Comparison of ENCODE assay signal across 1 cellular context in genomic region chr6:157534134-157534871, GRCh38.
TF ChIP-seq lines count a peak whose summit lies in the region.

No MANE protein-coding gene starts in this region.

TF ChIP-seq in H1, 55 proteins besides CTCF, POLR2A, EP300 and RAD21:
- TF ChIP-seq CHD1 (IDR thresholded peaks at IDR 0.05; ENCODE audit: low read depth, low read length): no peak
- TF ChIP-seq BCL11A (IDR thresholded peaks at IDR 0.05; ENCODE audit: low read depth in 2 of 2, low read length in 2 of 2): no peak
- no peak for TF ChIP-seq MAX (IDR thresholded peaks at IDR 0.05)
- TF ChIP-seq, protein P1, sequence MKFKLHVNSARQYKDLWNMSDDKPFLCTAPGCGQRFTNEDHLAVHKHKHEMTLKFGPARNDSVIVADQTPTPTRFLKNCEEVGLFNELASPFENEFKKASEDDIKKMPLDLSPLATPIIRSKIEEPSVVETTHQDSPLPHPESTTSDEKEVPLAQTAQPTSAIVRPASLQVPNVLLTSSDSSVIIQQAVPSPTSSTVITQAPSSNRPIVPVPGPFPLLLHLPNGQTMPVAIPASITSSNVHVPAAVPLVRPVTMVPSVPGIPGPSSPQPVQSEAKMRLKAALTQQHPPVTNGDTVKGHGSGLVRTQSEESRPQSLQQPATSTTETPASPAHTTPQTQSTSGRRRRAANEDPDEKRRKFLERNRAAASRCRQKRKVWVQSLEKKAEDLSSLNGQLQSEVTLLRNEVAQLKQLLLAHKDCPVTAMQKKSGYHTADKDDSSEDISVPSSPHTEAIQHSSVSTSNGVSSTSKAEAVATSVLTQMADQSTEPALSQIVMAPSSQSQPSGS (IDR thresholded peaks at IDR 0.05; ENCODE audit: low read length): no peak
- TF ChIP-seq RXRA (IDR thresholded peaks at IDR 0.05; ENCODE audit: insufficient read depth, low read depth, low read length): no peak
- TF ChIP-seq CHD2 (IDR thresholded peaks at IDR 0.05; ENCODE audit: low read length): no peak
- no peak for TF ChIP-seq HDAC2 (IDR thresholded peaks at IDR 0.05; ENCODE audit: borderline replicate concordance in 1 of 2, low read depth in 2 of 2, low read length in 2 of 2)
- no peak for TF ChIP-seq SAP30 (IDR thresholded peaks at IDR 0.05; ENCODE audit: insufficient read depth, insufficient replicate concordance, low read length)
- TF ChIP-seq NRF1 (IDR thresholded peaks at IDR 0.05; ENCODE audit: low read depth, low read length): no peak
- no peak for TF ChIP-seq NANOG (IDR thresholded peaks at IDR 0.05; ENCODE audit: insufficient read depth, low read depth, low read length, poor library complexity, severe bottlenecking)
- no peak for TF ChIP-seq SP4 (IDR thresholded peaks at IDR 0.05; ENCODE audit: low read length)
- no peak for TF ChIP-seq BACH1 (IDR thresholded peaks at IDR 0.05; ENCODE audit: low read length)
- no peak for TF ChIP-seq JUND (IDR thresholded peaks at IDR 0.05; ENCODE audit: low read length)
- TF ChIP-seq SRF (IDR thresholded peaks at IDR 0.05; ENCODE audit: low read depth, low read length): no peak
- no peak for TF ChIP-seq ATF3 (IDR thresholded peaks at IDR 0.05; ENCODE audit: insufficient read depth, low read depth, low read length)
